8 cellular contexts compared by ENCODE assay signal in the genomic region with DNA sequence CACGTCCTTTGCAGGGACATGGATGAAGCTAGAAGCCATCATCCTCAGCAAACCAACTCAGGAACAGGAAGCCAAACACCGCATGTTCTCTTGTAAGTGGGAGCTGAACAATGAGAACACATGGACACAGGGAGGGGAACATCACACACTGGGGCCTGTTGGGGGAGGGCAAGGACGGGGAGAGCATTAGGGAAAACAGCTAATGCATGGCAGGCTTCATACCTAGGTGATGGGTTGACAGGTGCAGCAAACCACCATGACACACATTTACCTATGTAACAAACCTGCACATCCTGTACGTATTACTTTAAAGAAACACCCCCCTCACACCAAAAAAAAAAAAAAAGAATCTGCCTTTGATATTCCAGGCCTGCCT. TPM values are rescaled to one million over a fixed set of nuclear protein-coding genes. Genes with fewer than 3 reads are reported as not detected.
DNase-seq lines count a peak whose midpoint lies in the region; ATAC-seq and TF ChIP-seq lines count a peak whose summit lies in the region.
"Not testable (repeated sequence)": the region's sequence is repeated elsewhere in the genome, so short reads cannot be mapped to it uniquely, and the experiment has no call there.

No MANE protein-coding gene starts in this region.

- H3K27ac ChIP-seq in left lung = peak overlapping the region; percentile 70 to 75

- H3K27me3 ChIP-seq in left lung = peaks cover 0 to 20% of the 10 kb centered on the region in 2 donors

- H3K27me3 Mint-ChIP-seq in T-helper 1 cell treated with Interleukin-12 subunit alpha and Interleukin-12 subunit beta and Interleukin-4 antibody, amounts not matched to agents 30 μg/mL and 1 μg/mL, for 36 hours (ENCODE audit: low read depth) = peaks cover 55% of the 10 kb centered on the region
- not testable (repeated sequence) for H3K27me3 Mint-ChIP-seq in brain; stimulated activated memory B cell treated with anti-CD40 and anti-IgM and Interleukin-4, amounts not matched to agents 10 μg/mL and 1 μg/mL and 100 μg/mL, for 72 hours

- not testable (repeated sequence) for H3K9me3 Mint-ChIP-seq in T-helper 1 cell treated with Interleukin-12 subunit alpha and Interleukin-12 subunit beta and Interleukin-4 antibody, amounts not matched to agents 30 μg/mL and 1 μg/mL, for 36 hours; brain; stimulated activated memory B cell treated with anti-CD40 and anti-IgM and Interleukin-4, amounts not matched to agents 10 μg/mL and 1 μg/mL and 100 μg/mL, for 72 hours

- peaks cover 19% of the 10 kb centered on the region for H3K4me1 Mint-ChIP-seq in T-helper 1 cell treated with Interleukin-12 subunit alpha and Interleukin-12 subunit beta and Interleukin-4 antibody, amounts not matched to agents 30 μg/mL and 1 μg/mL, for 36 hours (ENCODE audit: low read depth)
- H3K4me1 Mint-ChIP-seq in brain = peaks cover 59% of the 10 kb centered on the region
- H3K4me1 Mint-ChIP-seq in stimulated activated memory B cell treated with anti-CD40 and anti-IgM and Interleukin-4, amounts not matched to agents 10 μg/mL and 1 μg/mL and 100 μg/mL, for 72 hours = peaks cover 83% of the 10 kb centered on the region

- H3K9me3 ChIP-seq in left lung = not testable (repeated sequence)

- H3K36me3 ChIP-seq in left lung = not testable (repeated sequence)

- peak; percentile 22 for DNase-seq in CD1c-positive myeloid dendritic cell (ENCODE audit: extremely low spot score)
- DNase-seq in left lung = not testable (repeated sequence)

- not testable (repeated sequence) for TF ChIP-seq CTCF in brain (conservative IDR thresholded peaks at IDR 0.05); left lung (IDR thresholded peaks at IDR 0.05)

- intact Hi-C loops in left lung (cut with DNase I) = not testable (repeated sequence)

- H3K4me3 Mint-ChIP-seq in T-helper 1 cell treated with Interleukin-12 subunit alpha and Interleukin-12 subunit beta and Interleukin-4 antibody, amounts not matched to agents 30 μg/mL and 1 μg/mL, for 36 hours = peak overlapping the region; percentile 82
- H3K4me3 Mint-ChIP-seq in brain = not testable (repeated sequence)
- peak overlapping the region; percentile 91 for H3K4me3 Mint-ChIP-seq in stimulated activated memory B cell treated with anti-CD40 and anti-IgM and Interleukin-4, amounts not matched to agents 10 μg/mL and 1 μg/mL and 100 μg/mL, for 72 hours

- H3K36me3 Mint-ChIP-seq in T-helper 1 cell treated with Interleukin-12 subunit alpha and Interleukin-12 subunit beta and Interleukin-4 antibody, amounts not matched to agents 30 μg/mL and 1 μg/mL, for 36 hours (ENCODE audit: low read depth); brain; stimulated activated memory B cell treated with anti-CD40 and anti-IgM and Interleukin-4, amounts not matched to agents 10 μg/mL and 1 μg/mL and 100 μg/mL, for 72 hours: not testable (repeated sequence)

- peak overlapping the region; percentile 97 for H3K27ac Mint-ChIP-seq in T-helper 1 cell treated with Interleukin-12 subunit alpha and Interleukin-12 subunit beta and Interleukin-4 antibody, amounts not matched to agents 30 μg/mL and 1 μg/mL, for 36 hours
- H3K27ac Mint-ChIP-seq in brain = peak overlapping the region in 3 of 5 experiments; percentile 18 to 68 (median 59)
- peak overlapping the region; percentile 98 for H3K27ac Mint-ChIP-seq in stimulated activated memory B cell treated with anti-CD40 and anti-IgM and Interleukin-4, amounts not matched to agents 10 μg/mL and 1 μg/mL and 100 μg/mL, for 72 hours

- not testable (repeated sequence) for H3K4me3 ChIP-seq in left lung

- ATAC-seq in GM19025 (IDR thresholded peaks at IDR 0.05; ENCODE audit: low read depth, unreplicated experiment) (peak; percentile 3), HG02588 (IDR thresholded peaks at IDR 0.05; ENCODE audit: unreplicated experiment) (peak; percentile 2), HG03460 (IDR thresholded peaks at IDR 0.05; ENCODE audit: unreplicated experiment) (peak; percentile 10)
- not testable (repeated sequence) for ATAC-seq in left lung
- ATAC-seq in stimulated activated memory B cell treated with anti-CD40 and anti-IgM and Interleukin-4, amounts not matched to agents 10 μg/mL and 1 μg/mL and 100 μg/mL, for 72 hours = peak; percentile 55

- peaks cover 3 to 25% of the 10 kb centered on the region in 2 donors for H3K4me1 ChIP-seq in left lung

RNA-seq across cellular contexts. Expression of gene ECHDC3, which starts 57.9 kb away (rescaled TPM):
- 19.5 TPM for polyA plus RNA-seq in brain (ENCODE audit: insufficient read depth, low read depth, low replicate concordance)
- 10 to 100 TPM; 24.9 to 32.6 TPM for total RNA-seq in left lung
